ENCODE assay signal across 26 cellular contexts in the genomic region with DNA sequence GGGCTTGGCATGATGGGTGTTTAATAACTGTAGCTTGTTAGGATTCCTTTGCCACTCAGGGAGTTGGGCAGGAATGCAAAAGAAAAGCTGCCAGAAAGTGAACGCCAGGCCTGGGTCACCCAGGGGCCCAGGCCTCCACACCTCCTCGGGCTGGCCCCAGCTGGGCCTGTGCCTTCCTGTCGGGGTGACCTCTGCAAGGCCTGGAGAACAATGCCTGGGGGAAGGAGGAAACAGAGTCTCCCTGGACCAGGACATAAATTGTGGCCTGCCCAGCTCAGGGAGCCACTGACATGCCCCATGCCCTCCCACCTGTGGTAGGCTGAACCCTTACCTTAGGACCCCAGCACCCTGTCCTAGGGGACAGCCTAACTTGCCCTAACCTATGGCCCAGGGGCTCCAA. TPM values are rescaled to one million over a fixed set of nuclear protein-coding genes. Genes with fewer than 3 reads are reported as not detected.
DNase-seq lines count a peak whose midpoint lies in the region; ATAC-seq and TF ChIP-seq lines count a peak whose summit lies in the region.
"Had no signal": no experiment of that assay in that cellular context is flagged by ENCODE, and none has a peak within 500 bp of the region (broad histone marks: within the 10 kb centered on the region; RNA-seq: fewer than 3 reads in every experiment).

No MANE protein-coding gene starts in this region.

- H3F3A ChIP-seq in neural progenitor cell (ENCODE audit: low read depth), result peaks cover 61% of the 10 kb centered on the region

- no peak overlapping the region for H2AFZ ChIP-seq in neural progenitor cell (replicated peaks)

- intact Hi-C loops in heart left ventricle (cut with DNase I) (loop anchor here in 3 of 10 donors (5.0 to 10.0 kb wide), 2 partner anchors 52 to 55 kb away; no protein-coding TSS in a partner anchor), Right ventricle myocardium inferior (cut with DNase I) (no loop called here), upper lobe of right lung (cut with DNase I) (no loop called here)

- H3K36me3 ChIP-seq in heart left ventricle, result peaks cover 0 to 3% (median 0%) of the 10 kb centered on the region in 9 donors
- H3K36me3 ChIP-seq in neural progenitor cell, result no peaks in the 10 kb centered on the region
- no peaks in the 10 kb centered on the region for H3K36me3 ChIP-seq in upper lobe of right lung
- H3K36me3 ChIP-seq: breast epithelium had no signal

- peaks cover 84% of the 10 kb centered on the region for H3K79me2 ChIP-seq in neural progenitor cell (ENCODE audit: low read depth)

- no peak overlapping the region for H3K4me3 ChIP-seq in heart left ventricle
- H3K4me3 ChIP-seq in neural progenitor cell, result no peak overlapping the region
- H3K4me3 ChIP-seq in upper lobe of right lung, result no peak overlapping the region
- H3K4me3 ChIP-seq: breast epithelium had no signal

- peaks cover 79% of the 10 kb centered on the region for H4K20me1 ChIP-seq in neural progenitor cell (ENCODE audit: low read depth)

- H3K27me3 Mint-ChIP-seq in neural progenitor cell (ENCODE audit: insufficient read depth, low read depth), result no peaks in the 10 kb centered on the region

- H3K4me1 ChIP-seq in heart left ventricle (peaks cover 0 to 85% (median 32%) of the 10 kb centered on the region in 12 donors), neural progenitor cell (peaks cover 51% of the 10 kb centered on the region), upper lobe of right lung (peaks cover 10% of the 10 kb centered on the region)
- H3K4me1 ChIP-seq: breast epithelium had no signal

- H3K27me3 ChIP-seq in heart left ventricle (no peaks in the 10 kb centered on the region), neural progenitor cell (no peaks in the 10 kb centered on the region), upper lobe of right lung (no peaks in the 10 kb centered on the region)
- H3K27me3 ChIP-seq: breast epithelium had no signal

- H3K9me3 ChIP-seq in heart left ventricle, result peaks cover 0 to 10% (median 0%) of the 10 kb centered on the region in 12 donors
- no peaks in the 10 kb centered on the region for H3K9me3 ChIP-seq in neural progenitor cell (ENCODE audit: low read depth)
- H3K9me3 ChIP-seq in upper lobe of right lung, result no peaks in the 10 kb centered on the region
- H3K9me3 ChIP-seq: breast epithelium had no signal

- no peak overlapping the region for H3K9ac ChIP-seq in neural progenitor cell

- no peak overlapping the region for H3K4me2 ChIP-seq in neural progenitor cell

- TF ChIP-seq POLR2A in heart left ventricle (IDR thresholded peaks at IDR 0.05), result no peak

- peaks cover 67% of the 10 kb centered on the region for H3K4me1 Mint-ChIP-seq in neural progenitor cell
- H3K4me1 Mint-ChIP-seq: stimulated activated effector memory CD8-positive, alpha-beta T cell treated with anti-CD3 and anti-CD28 coated beads, Interleukin-12 subunit alpha, Interleukin-12 subunit beta, amount 100 ng/mL, for 72 hours had no signal

- H3K4me3 Mint-ChIP-seq in neural progenitor cell, result no peak overlapping the region
- H3K4me3 Mint-ChIP-seq: activated CD4-positive, alpha-beta memory T cell treated with anti-CD3 and anti-CD28 coated beads for 36 hours; CD8-positive, alpha-beta T cell; dendritic cell treated with granulocyte-macrophage colony-stimulating factor and Interleukin-4, amounts not matched to agents 40 ng/mL and 50 ng/mL, for 4 days; natural killer cell treated with Interleukin-12 subunit alpha and Interleukin-12 subunit beta and Interleukin-15 and Interleukin-18, amount 100 ng/mL, for 72 hours; stimulated activated effector memory CD8-positive, alpha-beta T cell treated with anti-CD3 and anti-CD28 coated beads, Interleukin-12 subunit alpha, Interleukin-12 subunit beta, amount 100 ng/mL, for 72 hours had no signal

- 44 to 70% (median 58%) methylated on average over 3 of the region's 3 CpGs for WGBS in heart left ventricle, 4 donors

- peaks cover 2% of the 10 kb centered on the region for H3K9me3 Mint-ChIP-seq in neural progenitor cell
- H3K9me3 Mint-ChIP-seq: activated CD4-positive, alpha-beta memory T cell treated with anti-CD3 and anti-CD28 coated beads for 36 hours; CD8-positive, alpha-beta T cell; dendritic cell treated with granulocyte-macrophage colony-stimulating factor and Interleukin-4, amounts not matched to agents 40 ng/mL and 50 ng/mL, for 4 days; natural killer cell treated with Interleukin-12 subunit alpha and Interleukin-12 subunit beta and Interleukin-15 and Interleukin-18, amount 100 ng/mL, for 72 hours; stimulated activated effector memory CD8-positive, alpha-beta T cell treated with anti-CD3 and anti-CD28 coated beads, Interleukin-12 subunit alpha, Interleukin-12 subunit beta, amount 100 ng/mL, for 72 hours had no signal

- peak in 1 of 5 donors; percentile 28 for DNase-seq in heart left ventricle
- no peak for DNase-seq in Right ventricle myocardium inferior (ENCODE audit: missing footprints)
- no peak for DNase-seq in neural progenitor cell (ENCODE audit: low spot score)
- no peak for DNase-seq in upper lobe of right lung
- no peak for DNase-seq in NCI-H748 (lab: John Stamatoyannopoulos, UW; ENCODE audit: unreplicated experiment)
- no peak for DNase-seq in NCI-H82 (lab: John Stamatoyannopoulos, UW)
- DNase-seq: activated CD4-positive, alpha-beta memory T cell treated with anti-CD3 and anti-CD28 coated beads for 36 hours; activated CD4-positive, CD25-positive, alpha-beta regulatory T cell; activated effector memory CD4-positive, alpha-beta T cell treated with anti-CD3 and anti-CD28 coated beads, Interleukin-2, amount 50 U/mL, for 16 hours; activated T-cell treated with anti-CD3 and anti-CD28 coated beads for 4 hours; AML-193; CD8-positive, alpha-beta T cell; DMS153; GF-D8; kidney; NCI-H1694 treated with DMSO at 0.1 percent for 48 hours; NCI-H2171 treated with DMSO at 0.1 percent for 48 hours; NCI-H69; stimulated activated CD4-positive, alpha-beta T cell treated with anti-CD3 and anti-CD28 coated beads, Interleukin-1b, Interleukin-23, amount 100 ng/mL, for 48 hours; SW 1271 had no signal

- H3K36me3 Mint-ChIP-seq in neural progenitor cell, result peaks cover 17% of the 10 kb centered on the region
- H3K36me3 Mint-ChIP-seq: activated CD4-positive, alpha-beta memory T cell treated with anti-CD3 and anti-CD28 coated beads for 36 hours; CD8-positive, alpha-beta T cell; natural killer cell treated with Interleukin-12 subunit alpha and Interleukin-12 subunit beta and Interleukin-15 and Interleukin-18, amount 100 ng/mL, for 72 hours; stimulated activated effector memory CD8-positive, alpha-beta T cell treated with anti-CD3 and anti-CD28 coated beads, Interleukin-12 subunit alpha, Interleukin-12 subunit beta, amount 100 ng/mL, for 72 hours had no signal

- peak in 1 of 4 donors; percentile 59 for ATAC-seq in heart left ventricle
- ATAC-seq in Right ventricle myocardium inferior, result no peak
- peak; percentile 18 for ATAC-seq in esophagus mucosa
- no peak for ATAC-seq in upper lobe of right lung
- no peak for ATAC-seq in HG02840 (IDR thresholded peaks at IDR 0.05; ENCODE audit: low FRiP score, unreplicated experiment)
- ATAC-seq: CD8-positive, alpha-beta T cell; stimulated activated effector memory CD8-positive, alpha-beta T cell treated with anti-CD3 and anti-CD28 coated beads, Interleukin-12 subunit alpha, Interleukin-12 subunit beta, amount 100 ng/mL, for 72 hours had no signal

- peak overlapping the region; percentile 78 for H3K27ac Mint-ChIP-seq in neural progenitor cell
- H3K27ac Mint-ChIP-seq: activated CD4-positive, alpha-beta memory T cell treated with anti-CD3 and anti-CD28 coated beads for 36 hours; CD8-positive, alpha-beta T cell; dendritic cell treated with granulocyte-macrophage colony-stimulating factor and Interleukin-4, amounts not matched to agents 40 ng/mL and 50 ng/mL, for 4 days; natural killer cell treated with Interleukin-12 subunit alpha and Interleukin-12 subunit beta and Interleukin-15 and Interleukin-18, amount 100 ng/mL, for 72 hours; stimulated activated effector memory CD8-positive, alpha-beta T cell treated with anti-CD3 and anti-CD28 coated beads, Interleukin-12 subunit alpha, Interleukin-12 subunit beta, amount 100 ng/mL, for 72 hours had no signal

- H3K27ac ChIP-seq in heart left ventricle, result peak overlapping the region in 9 of 12 donors; percentile 46 to 80 (median 65)
- peak overlapping the region; percentile 24 for H3K27ac ChIP-seq in neural progenitor cell
- peak overlapping the region; percentile 20 for H3K27ac ChIP-seq in upper lobe of right lung
- H3K27ac ChIP-seq: breast epithelium had no signal

- TF ChIP-seq CTCF in heart left ventricle (IDR thresholded peaks at IDR 0.05), result no peak
- no peak for TF ChIP-seq CTCF in neural progenitor cell (IDR thresholded peaks at IDR 0.05)
- no peak for TF ChIP-seq CTCF in upper lobe of right lung (IDR thresholded peaks at IDR 0.05)

RNA-seq across cellular contexts. Expression of a gene that starts 21.9 kb away (rescaled TPM):
- 10 to 100 TPM in 1 of 9 donors, 1 to 10 TPM in 8; 4.2 to 10.3 (median 5.5) TPM for total RNA-seq in heart left ventricle
- 1 to 10 TPM; 1.7 to 3.9 TPM for polyA plus RNA-seq in heart left ventricle
- 5.3 TPM for total RNA-seq in Right ventricle myocardium inferior
- 1.7 TPM for total RNA-seq in esophagus mucosa
- 13.3 and 27.2 TPM in 2 replicates for total RNA-seq in neural progenitor cell (ENCODE audit: low replicate concordance)
- 4.0 TPM for total RNA-seq in upper lobe of right lung
